8 cellular contexts compared by ENCODE assay signal in genomic region chr17:7243838-7244237, GRCh38. TPM values are rescaled to one million over a fixed set of nuclear protein-coding genes. Genes with fewer than 3 reads are reported as not detected.
DNase-seq lines count a peak whose midpoint lies in the region; ATAC-seq and TF ChIP-seq lines count a peak whose summit lies in the region.
"Not testable (repeated sequence)": the region's sequence is repeated elsewhere in the genome, so short reads cannot be mapped to it uniquely, and the experiment has no call there.

No MANE protein-coding gene starts in this region.

- H3K36me3 ChIP-seq in Peyer's patch = peaks cover 0 to 48% (median 0%) of the 10 kb centered on the region in 3 donors
- peaks cover 17% of the 10 kb centered on the region for H3K36me3 ChIP-seq in cardiac muscle cell
- peaks cover 27 to 42% of the 10 kb centered on the region in 2 donors for H3K36me3 ChIP-seq in muscle layer of duodenum (ENCODE audit: control insufficient read depth in 1 of 2, insufficient read depth in 2 of 2, low read length in 2 of 2)
- peaks cover 28% of the 10 kb centered on the region for H3K36me3 ChIP-seq in thoracic aorta

- not testable (repeated sequence) for H3K27me3 ChIP-seq in Peyer's patch; cardiac muscle cell; muscle layer of duodenum (ENCODE audit: low read depth, low read length); thoracic aorta (replicated peaks; ENCODE audit: insufficient read depth)

- not testable (repeated sequence) for H3K9me3 ChIP-seq in Peyer's patch; cardiac muscle cell (ENCODE audit: low read depth); muscle layer of duodenum (ENCODE audit: control insufficient read depth in 1 of 2, low read length in 2 of 2); thoracic aorta

- ATAC-seq in thoracic aorta (ENCODE audit: insufficient number of reproducible peaks, low FRiP score, low read depth) = not testable (repeated sequence)

- peaks cover 29% of the 10 kb centered on the region for H3K4me1 Mint-ChIP-seq in CD14-positive monocyte
- H3K4me1 Mint-ChIP-seq in activated T-helper 1 cell treated with anti-CD3 and anti-CD28 coated beads, Interleukin-12 subunit alpha, Interleukin-12 subunit beta, Interleukin-2, Interleukin-4 antibody, amounts not matched to agents 30 ng/mL and 10 ng/mL and 1 ng/mL, durations not matched to agents 14 hours and 24 hours and 36 hours (ENCODE audit: low read depth) = peaks cover 44% of the 10 kb centered on the region

- peaks cover 35 to 58% of the 10 kb centered on the region in 2 donors for H3K36me3 Mint-ChIP-seq in CD14-positive monocyte
- H3K36me3 Mint-ChIP-seq in activated T-helper 1 cell treated with anti-CD3 and anti-CD28 coated beads, Interleukin-12 subunit alpha, Interleukin-12 subunit beta, Interleukin-2, Interleukin-4 antibody, amounts not matched to agents 30 ng/mL and 10 ng/mL and 1 ng/mL, durations not matched to agents 14 hours and 24 hours and 36 hours (ENCODE audit: low read depth) = peaks cover 42% of the 10 kb centered on the region

- H3K9me3 Mint-ChIP-seq in CD14-positive monocyte; activated T-helper 1 cell treated with anti-CD3 and anti-CD28 coated beads, Interleukin-12 subunit alpha, Interleukin-12 subunit beta, Interleukin-2, Interleukin-4 antibody, amounts not matched to agents 30 ng/mL and 10 ng/mL and 1 ng/mL, durations not matched to agents 14 hours and 24 hours and 36 hours: not testable (repeated sequence)

- not testable (repeated sequence) for H3K4me3 Mint-ChIP-seq in CD14-positive monocyte
- H3K4me3 Mint-ChIP-seq in activated T-helper 1 cell treated with anti-CD3 and anti-CD28 coated beads, Interleukin-12 subunit alpha, Interleukin-12 subunit beta, Interleukin-2, Interleukin-4 antibody, amounts not matched to agents 30 ng/mL and 10 ng/mL and 1 ng/mL, durations not matched to agents 14 hours and 24 hours and 36 hours = peak overlapping the region; percentile 48

- DNase-seq in CD14-positive monocyte (ENCODE audit: low spot score); Peyer's patch; activated T-helper 1 cell treated with anti-CD3 and anti-CD28 coated beads, Interleukin-12 subunit alpha, Interleukin-12 subunit beta, Interleukin-2, Interleukin-4 antibody, amounts not matched to agents 30 ng/mL and 10 ng/mL and 1 ng/mL, durations not matched to agents 14 hours and 24 hours and 36 hours (ENCODE audit: low spot score); cardiac muscle cell (ENCODE audit: low read depth in 1 of 2, low spot score in 1 of 2); thoracic aorta (ENCODE audit: low spot score): not testable (repeated sequence)
- DNase-seq in cerebellar cortex (ENCODE audit: low spot score) (peak; percentile 23), pons (ENCODE audit: low spot score) (peak; percentile 19)

- intact Hi-C loops in CD14-positive monocyte (cut with micrococcal nuclease) = not testable (repeated sequence)
- intact Hi-C loops in activated T-helper 1 cell treated with anti-CD3 and anti-CD28 coated beads, Interleukin-12 subunit alpha, Interleukin-12 subunit beta, Interleukin-2, Interleukin-4 antibody, amounts not matched to agents 30 ng/mL and 10 ng/mL and 1 ng/mL, durations not matched to agents 14 hours and 24 hours and 36 hours (cut with micrococcal nuclease) = loop anchor here (2.0 kb wide), 2 partner anchors 209 to 329 kb away; no protein-coding TSS in a partner anchor

- not testable (repeated sequence) for TF ChIP-seq CTCF in CD14-positive monocyte (IDR thresholded peaks at IDR 0.05); Peyer's patch (IDR thresholded peaks at IDR 0.05); cardiac muscle cell (IDR thresholded peaks at IDR 0.05; ENCODE audit: low read depth, low read length); thoracic aorta (IDR thresholded peaks at IDR 0.05)

- H3K4me1 ChIP-seq in Peyer's patch = peaks cover 0 to 30% (median 14%) of the 10 kb centered on the region in 4 donors
- H3K4me1 ChIP-seq in cardiac muscle cell (ENCODE audit: low read depth) = peaks cover 22% of the 10 kb centered on the region
- H3K4me1 ChIP-seq in muscle layer of duodenum (ENCODE audit: control insufficient read depth in 1 of 2, insufficient read depth in 2 of 2, low read length in 2 of 2) = peaks cover 21 to 29% of the 10 kb centered on the region in 2 donors
- H3K4me1 ChIP-seq in thoracic aorta (ENCODE audit: control insufficient read depth in 1 of 2, low read depth in 2 of 2) = peaks cover 18 to 30% of the 10 kb centered on the region in 2 donors

- peak overlapping the region; percentile 72 to 100 (median 100) for H3K27ac Mint-ChIP-seq in CD14-positive monocyte
- H3K27ac Mint-ChIP-seq in activated T-helper 1 cell treated with anti-CD3 and anti-CD28 coated beads, Interleukin-12 subunit alpha, Interleukin-12 subunit beta, Interleukin-2, Interleukin-4 antibody, amounts not matched to agents 30 ng/mL and 10 ng/mL and 1 ng/mL, durations not matched to agents 14 hours and 24 hours and 36 hours = not testable (repeated sequence)

- H3K27ac ChIP-seq in Peyer's patch (peak overlapping the region; percentile 98 to 99 (median 98)), cardiac muscle cell (peak overlapping the region; percentile 98), muscle layer of duodenum (ENCODE audit: low read length) (peak overlapping the region; percentile 100), thoracic aorta (peak overlapping the region; percentile 95 to 97)

- TF ChIP-seq POLR2A in Peyer's patch (IDR thresholded peaks at IDR 0.05) = not testable (repeated sequence)

- not testable (repeated sequence) for H3K27me3 Mint-ChIP-seq in CD14-positive monocyte (ENCODE audit: low read depth in 3 of 3); activated T-helper 1 cell treated with anti-CD3 and anti-CD28 coated beads, Interleukin-12 subunit alpha, Interleukin-12 subunit beta, Interleukin-2, Interleukin-4 antibody, amounts not matched to agents 30 ng/mL and 10 ng/mL and 1 ng/mL, durations not matched to agents 14 hours and 24 hours and 36 hours (ENCODE audit: insufficient read depth)

- H3K4me3 ChIP-seq in Peyer's patch (peak overlapping the region in 1 of 4 donors; percentile 91), thoracic aorta (peak overlapping the region; percentile 92)
- not testable (repeated sequence) for H3K4me3 ChIP-seq in cardiac muscle cell; muscle layer of duodenum (ENCODE audit: low read depth in 1 of 2, low read length in 2 of 2)

RNA-seq across cellular contexts. Expression of gene GABARAP, which starts 1.6 kb away (rescaled TPM):
- polyA plus RNA-seq in CD14-positive monocyte = 1,000 to 10,000 TPM; 2,814 to 2,937 TPM
- total RNA-seq in Peyer's patch = 100 to 1,000 TPM; 288 to 521 (median 367) TPM
- 146 and 148 TPM in 2 replicates for total RNA-seq in activated T-helper 1 cell treated with anti-CD3 and anti-CD28 coated beads, Interleukin-12 subunit alpha, Interleukin-12 subunit beta, Interleukin-2, Interleukin-4 antibody, amounts not matched to agents 30 ng/mL and 10 ng/mL and 1 ng/mL, durations not matched to agents 14 hours and 24 hours and 36 hours
- total RNA-seq in cardiac muscle cell = 517 and 760 TPM in 2 replicates
- polyA plus RNA-seq in cardiac muscle cell = 772 and 773 TPM in 2 replicates
- total RNA-seq in thoracic aorta = 100 to 1,000 TPM; 187 to 446 TPM

RNA-seq across cellular contexts. Expression of gene PHF23, which starts 4.6 kb away (rescaled TPM):
- polyA plus RNA-seq in CD14-positive monocyte (10 to 100 TPM; 12.0 to 12.9 TPM), cardiac muscle cell (53.9 and 65.0 TPM in 2 replicates)
- total RNA-seq in Peyer's patch (10 to 100 TPM; 22.2 to 38.8 (median 35.1) TPM), cardiac muscle cell (53.5 and 57.7 TPM in 2 replicates), thoracic aorta (10 to 100 TPM; 25.1 to 44.7 TPM)
- total RNA-seq in activated T-helper 1 cell treated with anti-CD3 and anti-CD28 coated beads, Interleukin-12 subunit alpha, Interleukin-12 subunit beta, Interleukin-2, Interleukin-4 antibody, amounts not matched to agents 30 ng/mL and 10 ng/mL and 1 ng/mL, durations not matched to agents 14 hours and 24 hours and 36 hours = 52.5 and 55.4 TPM in 2 replicates

RNA-seq across cellular contexts. Expression of gene CTDNEP1, which starts 7.7 kb away (rescaled TPM):
- 10 to 100 TPM; 29.5 to 38.3 TPM for polyA plus RNA-seq in CD14-positive monocyte
- total RNA-seq in Peyer's patch = 10 to 100 TPM; 55.3 to 86.9 (median 76.4) TPM
- total RNA-seq in activated T-helper 1 cell treated with anti-CD3 and anti-CD28 coated beads, Interleukin-12 subunit alpha, Interleukin-12 subunit beta, Interleukin-2, Interleukin-4 antibody, amounts not matched to agents 30 ng/mL and 10 ng/mL and 1 ng/mL, durations not matched to agents 14 hours and 24 hours and 36 hours = 191 and 193 TPM in 2 replicates
- total RNA-seq in cardiac muscle cell = 76.0 and 78.3 TPM in 2 replicates
- 92.5 and 98.6 TPM in 2 replicates for polyA plus RNA-seq in cardiac muscle cell
- total RNA-seq in thoracic aorta = 10 to 100 TPM; 51.3 to 51.7 TPM

RNA-seq across cellular contexts. Expression of gene ELP5, which starts 8.2 kb away (rescaled TPM):
- polyA plus RNA-seq in CD14-positive monocyte = 10 to 100 TPM; 44.1 to 49.5 TPM
- 10 to 100 TPM; 15.1 to 75.1 (median 29.0) TPM for total RNA-seq in Peyer's patch
- 73.6 and 75.5 TPM in 2 replicates for total RNA-seq in activated T-helper 1 cell treated with anti-CD3 and anti-CD28 coated beads, Interleukin-12 subunit alpha, Interleukin-12 subunit beta, Interleukin-2, Interleukin-4 antibody, amounts not matched to agents 30 ng/mL and 10 ng/mL and 1 ng/mL, durations not matched to agents 14 hours and 24 hours and 36 hours
- total RNA-seq in cardiac muscle cell = 54.5 and 68.8 TPM in 2 replicates
- 62.3 and 82.9 TPM in 2 replicates for polyA plus RNA-seq in cardiac muscle cell
- 10 to 100 TPM; 15.8 to 19.0 TPM for total RNA-seq in thoracic aorta

RNA-seq across cellular contexts. Expression of gene DVL2, which starts 9.5 kb away (rescaled TPM):
- 1 to 10 TPM; 7.0 to 7.8 TPM for polyA plus RNA-seq in CD14-positive monocyte
- total RNA-seq in Peyer's patch = 10 to 100 TPM; 42.1 to 61.9 (median 50.1) TPM
- 70.0 and 73.5 TPM in 2 replicates for total RNA-seq in activated T-helper 1 cell treated with anti-CD3 and anti-CD28 coated beads, Interleukin-12 subunit alpha, Interleukin-12 subunit beta, Interleukin-2, Interleukin-4 antibody, amounts not matched to agents 30 ng/mL and 10 ng/mL and 1 ng/mL, durations not matched to agents 14 hours and 24 hours and 36 hours
- total RNA-seq in cardiac muscle cell = 87.4 and 121 TPM in 2 replicates
- 79.2 and 80.3 TPM in 2 replicates for polyA plus RNA-seq in cardiac muscle cell
- total RNA-seq in thoracic aorta = 10 to 100 TPM; 52.8 to 68.5 TPM
